8 cellular contexts compared by ENCODE assay signal in genomic region chr1:31936278-31936965, GRCh38. TPM values are rescaled to one million over a fixed set of nuclear protein-coding genes. Genes with fewer than 3 reads are reported as not detected.
A peak's percentile ranks its signal among the peaks of the same experiment; 100 is the strongest.
DNase-seq lines count a peak whose midpoint lies in the region; ATAC-seq, FAIRE-seq and TF ChIP-seq lines count a peak whose summit lies in the region.

No MANE protein-coding gene starts in this region.

- DNase-seq in AG04450 (ENCODE audit: low read depth, low spot score) (no peak), astrocyte (ENCODE audit: low read depth) (no peak), lung (ENCODE audit: low spot score) (no peak), vagina (ENCODE audit: extremely low spot score in 2 of 2) (no peak), KG1 (lab: John Stamatoyannopoulos, UW) (no peak)

- no peaks in the 10 kb centered on the region for H3K9me3 Mint-ChIP-seq in IgD-negative memory B cell
- H3K9me3 Mint-ChIP-seq in astrocyte (ENCODE audit: unreplicated experiment): no peaks in the 10 kb centered on the region

- H3K4me2 ChIP-seq in astrocyte (ENCODE audit: low read length): peak overlapping the region; percentile 84

- H3K36me3 ChIP-seq in astrocyte (ENCODE audit: insufficient read depth, low read length) (no peaks in the 10 kb centered on the region), lung (ENCODE audit: control insufficient read depth in 2 of 2, insufficient read depth in 2 of 2, low read length in 2 of 2) (peaks cover 0 to 2% of the 10 kb centered on the region in 2 donors), vagina (no peaks in the 10 kb centered on the region)

- CTCF ChIA-PET in AG04450 (lab: Charles Lee): interaction anchor here (0.8 to 3.7 kb wide), 3 partner anchors 27 to 173 kb away, joined by 3 to 30 read pairs (median 4); no protein-coding TSS in a partner anchor

- FAIRE-seq in astrocyte (lab: Jason Lieb, UNC): no peak

- H3K4me3 Mint-ChIP-seq in IgD-negative memory B cell: peak overlapping the region; percentile 87 to 99 (median 98)
- peak overlapping the region; percentile 90 for H3K4me3 Mint-ChIP-seq in astrocyte (ENCODE audit: unreplicated experiment)

- peak overlapping the region; percentile 98 for H3K9ac ChIP-seq in astrocyte (ENCODE audit: low read length)

- H3K79me2 ChIP-seq in astrocyte (ENCODE audit: insufficient read depth, low read length): peaks cover 64% of the 10 kb centered on the region

- no peak for TF ChIP-seq POLR2A in vagina (IDR thresholded peaks at IDR 0.05)

- no peak for ATAC-seq in lung (ENCODE audit: insufficient read depth, low FRiP score)
- no peak for ATAC-seq in HG03159 (IDR thresholded peaks at IDR 0.05; ENCODE audit: unreplicated experiment)
- ATAC-seq in HG02970 (IDR thresholded peaks at IDR 0.05; ENCODE audit: low FRiP score, unreplicated experiment): no peak

- H3K27ac Mint-ChIP-seq in IgD-negative memory B cell (peak overlapping the region; percentile 86 to 96 (median 94)), astrocyte (ENCODE audit: unreplicated experiment) (peak overlapping the region; percentile 64)

- H3K4me1 ChIP-seq in astrocyte (ENCODE audit: insufficient read depth, low read length): peaks cover 57% of the 10 kb centered on the region
- H3K4me1 ChIP-seq in lung (ENCODE audit: control insufficient read depth in 2 of 2, insufficient read depth in 2 of 2, low read length in 2 of 2): peaks cover 15 to 25% of the 10 kb centered on the region in 2 donors
- H3K4me1 ChIP-seq in vagina: peaks cover 73% of the 10 kb centered on the region

- H3K9me3 ChIP-seq in AG04450 (ENCODE audit: control insufficient read depth, insufficient read depth, low read length): no peaks in the 10 kb centered on the region
- H3K9me3 ChIP-seq in astrocyte (ENCODE audit: insufficient read depth, low read depth, low read length): no peaks in the 10 kb centered on the region
- H3K9me3 ChIP-seq in lung (ENCODE audit: control insufficient read depth in 2 of 2, insufficient read depth in 1 of 2, low read length in 1 of 2): peaks cover 0 to 2% of the 10 kb centered on the region in 2 donors
- H3K9me3 ChIP-seq in vagina: no peaks in the 10 kb centered on the region

- intact Hi-C loops in vagina (cut with DNase I): no loop called here

- TF ChIP-seq CTCF in AG04450 (IDR thresholded peaks at IDR 0.05; ENCODE audit: low read depth, low read length) (no peak), astrocyte (IDR thresholded peaks at IDR 0.05; ENCODE audit: insufficient read depth, low read depth, low read length) (no peak), lung (IDR thresholded peaks at IDR 0.05; ENCODE audit: control extremely low read depth, extremely low read depth) (no peak), vagina (IDR thresholded peaks at IDR 0.05) (no peak)

- H3K27me3 Mint-ChIP-seq in IgD-negative memory B cell (peaks cover 2% of the 10 kb centered on the region), astrocyte (ENCODE audit: low read depth, unreplicated experiment) (no peaks in the 10 kb centered on the region)

- H3K27me3 ChIP-seq in AG04450 (ENCODE audit: control insufficient read depth, insufficient read depth, low read length) (no peaks in the 10 kb centered on the region), astrocyte (ENCODE audit: insufficient read depth, low read length) (no peaks in the 10 kb centered on the region), lung (ENCODE audit: control insufficient read depth, insufficient read depth) (no peaks in the 10 kb centered on the region), vagina (no peaks in the 10 kb centered on the region)

- 62 to 70% methylated on average over 8 of the region's 8 CpGs for WGBS in lung, 2 donors

- H3K27ac ChIP-seq in AG04450 (ENCODE audit: low read depth, low read length) (no peak overlapping the region), astrocyte (ENCODE audit: low read depth, low read length) (peak overlapping the region; percentile 84), lung (ENCODE audit: low read depth in 1 of 2, low read length in 1 of 2) (peak overlapping the region; percentile 52 to 99), vagina (peak overlapping the region; percentile 96)

- H3K36me3 Mint-ChIP-seq in IgD-negative memory B cell: peaks cover 9% of the 10 kb centered on the region
- no peaks in the 10 kb centered on the region for H3K36me3 Mint-ChIP-seq in astrocyte (ENCODE audit: low read depth, unreplicated experiment)

- H3K4me1 Mint-ChIP-seq in IgD-negative memory B cell (peaks cover 50 to 64% (median 56%) of the 10 kb centered on the region in 3 donors), astrocyte (ENCODE audit: low read depth, unreplicated experiment) (peaks cover 49% of the 10 kb centered on the region)

- peaks cover 61% of the 10 kb centered on the region for H4K20me1 ChIP-seq in astrocyte (ENCODE audit: insufficient read depth, low read length)

- H2AFZ ChIP-seq in astrocyte (ENCODE audit: low read depth, low read length): no peak overlapping the region

- H3K4me3 ChIP-seq in AG04450 (ENCODE audit: low read depth, low read length): peak overlapping the region; percentile 98
- H3K4me3 ChIP-seq in astrocyte (ENCODE audit: insufficient read depth, low read depth, low read length): peak overlapping the region; percentile 98
- peak overlapping the region; percentile 95 for H3K4me3 ChIP-seq in lung
- peak overlapping the region; percentile 87 to 92 for H3K4me3 ChIP-seq in vagina

- POLR2A ChIA-PET in AG04450 (lab: Yijun Ruan, JAX): interaction anchor here (1.1 kb wide), 1 partner anchor 8 kb away, joined by 3 read pairs; no protein-coding TSS in a partner anchor

RNA-seq across cellular contexts. Expression of gene PTP4A2, which starts 1.7 kb away (rescaled TPM):
- polyA plus RNA-seq in AG04450 (2011; rRNA removed): 536 and 658 TPM in 2 replicates
- polyA minus RNA-seq in AG04450 (2011; rRNA and poly(A)+ RNA removed): 502 and 608 TPM in 2 replicates
- polyA plus RNA-seq in IgD-negative memory B cell: 216 TPM
- total RNA-seq in astrocyte: 260 and 271 TPM in 2 replicates
- total RNA-seq in lung: 100 to 1,000 TPM; 205 to 274 TPM
- polyA plus RNA-seq in lung: 100 to 1,000 TPM in 1 of 2 donors, 10 to 100 TPM in 1; 90.4 to 122 TPM
- 112 TPM for total RNA-seq in vagina
